ENCODE assay signal across 17 cellular contexts in the genomic region with DNA sequence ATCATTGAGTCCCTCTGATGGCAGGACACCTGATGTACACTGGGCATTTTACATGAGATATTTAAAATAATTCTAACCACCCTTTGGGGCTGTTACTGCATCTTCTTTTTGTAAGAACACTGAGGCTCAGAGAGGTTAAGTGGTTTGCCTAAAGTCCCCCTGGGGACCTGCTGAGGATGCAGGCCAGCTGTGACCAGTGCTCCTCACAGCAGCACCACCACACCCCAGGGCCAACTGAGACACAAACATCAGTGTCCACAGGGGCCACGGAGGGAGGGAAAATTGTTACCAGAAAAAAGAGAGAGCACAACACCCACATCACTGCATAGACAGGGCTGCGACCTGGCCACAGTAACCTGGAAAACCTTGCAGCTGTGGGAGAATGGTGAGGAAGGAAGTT.
DNase-seq lines count a peak whose midpoint lies in the region; ATAC-seq, FAIRE-seq and TF ChIP-seq lines count a peak whose summit lies in the region.
"Had no signal": no experiment of that assay in that cellular context is flagged by ENCODE, and none has a peak within 500 bp of the region (broad histone marks: within the 10 kb centered on the region; RNA-seq: fewer than 3 reads in every experiment).

No MANE protein-coding gene starts in this region.

- H2AK9ac ChIP-seq in IMR-90 (replicated peaks; ENCODE audit: low read depth, low read length, poor library complexity), result no peak overlapping the region

- H3K9ac ChIP-seq in BLaER1 (no peak overlapping the region), IMR-90 (ENCODE audit: low read depth, low read length) (no peak overlapping the region)

- ATAC-seq in IMR-90 (ENCODE audit: low read depth), result no peak
- no peak for ATAC-seq in HG02678 (IDR thresholded peaks at IDR 0.05; ENCODE audit: unreplicated experiment)

- H3K56ac ChIP-seq in IMR-90 (ENCODE audit: extremely low read depth, insufficient read depth, low read length), result no peak overlapping the region

- H4K8ac ChIP-seq in IMR-90 (ENCODE audit: low read depth in 2 of 2, low read length in 2 of 2), result no peak overlapping the region

- peak overlapping the region; percentile 56 for H2BK120ac ChIP-seq in IMR-90 (ENCODE audit: low read depth, low read length)

- no peak overlapping the region for H3K23ac ChIP-seq in IMR-90 (ENCODE audit: low read depth, low read length)

- H3K9me1 ChIP-seq in IMR-90 (ENCODE audit: insufficient read depth, low read length), result peaks cover 14% of the 10 kb centered on the region

- H3K4me3 Mint-ChIP-seq in endothelial cell (ENCODE audit: unreplicated experiment), result no peak overlapping the region

- no peaks in the 10 kb centered on the region for H3K79me1 ChIP-seq in IMR-90 (ENCODE audit: low read depth in 1 of 2, low read length in 2 of 2)

- H2BK5ac ChIP-seq in IMR-90 (ENCODE audit: low read depth, low read length, poor library complexity, severe bottlenecking), result no peak overlapping the region

- no peak for DNase-seq in IMR-90
- DNase-seq in endothelial cell (ENCODE audit: low spot score), result no peak
- DNase-seq in osteoblast (ENCODE audit: insufficient read length, low spot score, missing footprints), result no peak
- DNase-seq in UCSD-AML1 (lab: John Stamatoyannopoulos, UW; ENCODE audit: unreplicated experiment), result no peak
- DNase-seq in SK-N-DZ (ENCODE audit: low spot score), result no peak
- DNase-seq in urothelium cell line (ENCODE audit: low spot score), result no peak
- DNase-seq: COR-L47, DMS53, NCI-H1048, NCI-H146, NCI-H2081, NCI-H510A, NCI-H774 had no signal

- FAIRE-seq in urothelium cell line (lab: Jason Lieb, UNC), result no peak
- FAIRE-seq: H54 had no signal

- H2AK5ac ChIP-seq in IMR-90 (ENCODE audit: low read depth, low read length), result peak overlapping the region; percentile 62

- BruUV-seq in IMR-90 (replicated peaks; lab: Mats Ljungman, UMichigan), result no TSS peak

- no CpG with 5 or more reads among the region's 2 CpGs for WGBS in IMR-90 (ENCODE audit: extremely low coverage in 2 of 2, insufficient read length in 1 of 2), 2 experiments

- POLR2A ChIA-PET in IMR-90 (lab: Charles Lee; ENCODE audit: unreplicated experiment), result no interaction called here

- no peaks in the 10 kb centered on the region for H3K9me3 Mint-ChIP-seq in endothelial cell (ENCODE audit: unreplicated experiment)

- dilution Hi-C loops in IMR-90 (cut with HindIII; ENCODE audit: low sequenced_read_pairs, unreplicated experiment), result no loop called here

- H3K9me3 ChIP-seq in BLaER1 (no peaks in the 10 kb centered on the region), IMR-90 (ENCODE audit: control insufficient read depth, insufficient read depth, low read length) (no peaks in the 10 kb centered on the region), osteoblast (ENCODE audit: low read depth, low read length) (no peaks in the 10 kb centered on the region)

- no peak for TF ChIP-seq POLR2A in IMR-90 (IDR thresholded peaks at IDR 0.05; ENCODE audit: low read depth, low read length)

- H3K4me1 Mint-ChIP-seq in endothelial cell (ENCODE audit: unreplicated experiment), result peaks cover 30% of the 10 kb centered on the region

- H3K36me3 ChIP-seq in BLaER1, result no peaks in the 10 kb centered on the region
- H3K36me3 ChIP-seq in IMR-90 (ENCODE audit: control insufficient read depth, insufficient read depth, low read length), result no peaks in the 10 kb centered on the region
- H3K36me3 ChIP-seq in osteoblast (ENCODE audit: insufficient read depth, low read length), result no peaks in the 10 kb centered on the region

- H3K27me3 Mint-ChIP-seq in endothelial cell (ENCODE audit: unreplicated experiment), result peaks cover 2% of the 10 kb centered on the region

- H3K27ac Mint-ChIP-seq in endothelial cell (ENCODE audit: unreplicated experiment), result peak overlapping the region; percentile 86

- no peaks in the 10 kb centered on the region for H3K36me3 Mint-ChIP-seq in endothelial cell (ENCODE audit: low read depth, unreplicated experiment)

- H4K91ac ChIP-seq in IMR-90 (ENCODE audit: insufficient read depth, low read depth, low read length), result no peak overlapping the region

- CTCF ChIA-PET in IMR-90 (lab: Yijun Ruan, JAX), result no interaction called here

- no peak overlapping the region; the same call in 1 of the 2 replicates for H3K14ac ChIP-seq in IMR-90 (replicated peaks; ENCODE audit: low read depth, low read length)

- H3K27me3 ChIP-seq in BLaER1, result peaks cover 15% of the 10 kb centered on the region; the same call in 1 of the 2 replicates
- H3K27me3 ChIP-seq in IMR-90 (ENCODE audit: control insufficient read depth, insufficient read depth, low read length), result no peaks in the 10 kb centered on the region
- no peaks in the 10 kb centered on the region for H3K27me3 ChIP-seq in osteoblast (ENCODE audit: insufficient read depth, low read length)

- peak overlapping the region; percentile 46 for H2BK20ac ChIP-seq in IMR-90 (ENCODE audit: low read depth, low read length)

- H3K4me1 ChIP-seq in BLaER1 (peaks cover 8% of the 10 kb centered on the region), IMR-90 (ENCODE audit: control insufficient read depth, insufficient read depth, low read length) (peaks cover 19% of the 10 kb centered on the region), osteoblast (ENCODE audit: insufficient read depth, low read length) (peaks cover 37% of the 10 kb centered on the region)

- H3K4ac ChIP-seq in IMR-90 (ENCODE audit: low read depth, low read length), result peak overlapping the region; percentile 30; the same call in 1 of the 2 replicates

- TF ChIP-seq CTCF in IMR-90 (conservative IDR thresholded peaks at IDR 0.05; ENCODE audit: low read depth, low read length) (no peak), endothelial cell (IDR thresholded peaks at IDR 0.05; ENCODE audit: unreplicated experiment) (no peak), osteoblast (IDR thresholded peaks at IDR 0.05; ENCODE audit: extremely low read depth, low read depth, low read length) (no peak)

- H2AFZ ChIP-seq in IMR-90 (replicated peaks; ENCODE audit: low read length, poor library complexity) (no peak overlapping the region), osteoblast (ENCODE audit: low read length) (no peak overlapping the region)

- H2BK15ac ChIP-seq in IMR-90 (ENCODE audit: low read depth, low read length), result 0 out of 3 replicates have a peak overlapping the region, but pooled peaks have one; percentile 59

- peak overlapping the region; percentile 26; the same call in 1 of the 2 replicates for H3K18ac ChIP-seq in IMR-90 (ENCODE audit: low read depth, low read length)

- intact Hi-C loops in IMR-90 (cut with micrococcal nuclease), result no loop called here

- in situ Hi-C loops in IMR-90 (cut with MboI; ENCODE audit: low sequenced_read_pairs), result no loop called here

- no peak overlapping the region for H3K27ac ChIP-seq in BLaER1
- H3K27ac ChIP-seq in IMR-90 (ENCODE audit: insufficient read depth, low read length), result no peak overlapping the region
- H3K27ac ChIP-seq in osteoblast (ENCODE audit: low read depth, low read length), result peak overlapping the region; percentile 87
- H3K27ac ChIP-seq: RWPE1 had no signal

- TF ChIP-seq RAD21 in IMR-90 (IDR thresholded peaks at IDR 0.05; ENCODE audit: low read length), result no peak

- peak overlapping the region; percentile 36 for H3K4me2 ChIP-seq in BLaER1
- H3K4me2 ChIP-seq in IMR-90 (ENCODE audit: low read depth, low read length), result no peak overlapping the region
- H3K4me2 ChIP-seq in osteoblast (ENCODE audit: insufficient read depth, low read length), result peak overlapping the region; percentile 55

- H3K4me3 ChIP-seq in BLaER1 (no peak overlapping the region), IMR-90 (ENCODE audit: insufficient read depth, low read depth, low read length) (no peak overlapping the region), osteoblast (ENCODE audit: insufficient read depth, low read length) (no peak overlapping the region)

- H4K5ac ChIP-seq in IMR-90 (ENCODE audit: low read depth, low read length), result peak overlapping the region; percentile 51; the same call in 1 of the 2 replicates

- H4K20me1 ChIP-seq in BLaER1 (no peaks in the 10 kb centered on the region), IMR-90 (ENCODE audit: insufficient read depth, low read length) (no peaks in the 10 kb centered on the region), osteoblast (ENCODE audit: insufficient read depth, low read length) (no peaks in the 10 kb centered on the region)

- H3K79me2 ChIP-seq in osteoblast (ENCODE audit: insufficient read depth, low read length), result no peaks in the 10 kb centered on the region

TF ChIP-seq in IMR-90, 13 proteins besides CTCF, POLR2A, EP300 and RAD21:
- no peak for TF ChIP-seq RFX5 (IDR thresholded peaks at IDR 0.05; ENCODE audit: low read depth, low read length)
- TF ChIP-seq SMC3 (IDR thresholded peaks at IDR 0.05; ENCODE audit: low read depth, low read length), result no peak
- no peak for TF ChIP-seq FOS (IDR thresholded peaks at IDR 0.05; ENCODE audit: low read depth, low read length)
TF ChIP-seq in IMR-90: peak in this region for 0.
